1 cellular context compared by ENCODE assay signal in the genomic region with DNA sequence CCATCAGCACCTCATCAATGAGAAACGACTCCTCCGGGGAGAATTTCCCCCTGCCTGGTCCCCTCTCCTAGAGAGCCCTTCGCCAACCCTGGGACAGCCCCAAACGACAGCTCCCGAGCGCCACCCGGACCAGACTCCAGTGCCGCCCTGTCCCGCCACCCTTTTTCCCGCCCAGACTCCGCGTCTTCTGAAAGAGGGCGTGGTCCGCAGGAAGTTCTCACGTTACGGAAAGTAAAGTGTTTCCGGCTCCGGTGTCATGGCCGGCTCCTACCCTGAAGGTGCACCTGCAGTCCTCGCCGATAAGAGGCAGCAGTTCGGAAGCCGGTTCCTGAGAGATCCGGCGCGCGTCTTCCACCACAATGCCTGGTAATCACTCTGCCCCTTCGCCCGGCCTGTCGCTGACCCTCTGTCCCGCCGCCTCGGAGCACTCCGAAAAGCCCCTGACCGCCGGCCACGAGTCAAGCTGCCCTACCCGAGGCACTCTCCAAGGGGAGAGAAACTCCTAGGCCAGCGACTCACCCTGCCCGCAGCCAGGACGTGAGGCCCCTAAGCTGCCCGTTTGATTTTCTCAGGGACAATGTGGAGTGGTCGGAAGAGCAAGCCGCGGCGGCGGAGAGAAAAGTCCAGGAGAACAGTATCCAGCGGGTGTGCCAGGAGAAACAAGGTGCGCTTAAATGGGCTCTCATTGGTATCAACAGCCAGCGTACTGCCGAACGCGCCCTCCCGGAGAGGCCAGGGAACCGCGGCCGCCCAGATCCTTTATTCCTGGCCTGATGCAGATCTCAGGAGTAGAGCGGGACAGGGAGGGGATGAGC.
TF ChIP-seq lines count a peak whose summit lies in the region.
"Not testable (repeated sequence)": the region's sequence is repeated elsewhere in the genome, so short reads cannot be mapped to it uniquely, and the experiment has no call there.

A gene with protein sequence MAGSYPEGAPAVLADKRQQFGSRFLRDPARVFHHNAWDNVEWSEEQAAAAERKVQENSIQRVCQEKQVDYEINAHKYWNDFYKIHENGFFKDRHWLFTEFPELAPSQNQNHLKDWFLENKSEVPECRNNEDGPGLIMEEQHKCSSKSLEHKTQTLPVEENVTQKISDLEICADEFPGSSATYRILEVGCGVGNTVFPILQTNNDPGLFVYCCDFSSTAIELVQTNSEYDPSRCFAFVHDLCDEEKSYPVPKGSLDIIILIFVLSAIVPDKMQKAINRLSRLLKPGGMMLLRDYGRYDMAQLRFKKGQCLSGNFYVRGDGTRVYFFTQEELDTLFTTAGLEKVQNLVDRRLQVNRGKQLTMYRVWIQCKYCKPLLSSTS (plus strand): TSS at position 251 of the 815 bp plus-strand sequence. CDS start 6 bp downstream, at position 257.

TF ChIP-seq in K562, 482 proteins besides CTCF, POLR2A, EP300 and RAD21 (continued from another document and continues in another):
- TF ChIP-seq, protein P1, sequence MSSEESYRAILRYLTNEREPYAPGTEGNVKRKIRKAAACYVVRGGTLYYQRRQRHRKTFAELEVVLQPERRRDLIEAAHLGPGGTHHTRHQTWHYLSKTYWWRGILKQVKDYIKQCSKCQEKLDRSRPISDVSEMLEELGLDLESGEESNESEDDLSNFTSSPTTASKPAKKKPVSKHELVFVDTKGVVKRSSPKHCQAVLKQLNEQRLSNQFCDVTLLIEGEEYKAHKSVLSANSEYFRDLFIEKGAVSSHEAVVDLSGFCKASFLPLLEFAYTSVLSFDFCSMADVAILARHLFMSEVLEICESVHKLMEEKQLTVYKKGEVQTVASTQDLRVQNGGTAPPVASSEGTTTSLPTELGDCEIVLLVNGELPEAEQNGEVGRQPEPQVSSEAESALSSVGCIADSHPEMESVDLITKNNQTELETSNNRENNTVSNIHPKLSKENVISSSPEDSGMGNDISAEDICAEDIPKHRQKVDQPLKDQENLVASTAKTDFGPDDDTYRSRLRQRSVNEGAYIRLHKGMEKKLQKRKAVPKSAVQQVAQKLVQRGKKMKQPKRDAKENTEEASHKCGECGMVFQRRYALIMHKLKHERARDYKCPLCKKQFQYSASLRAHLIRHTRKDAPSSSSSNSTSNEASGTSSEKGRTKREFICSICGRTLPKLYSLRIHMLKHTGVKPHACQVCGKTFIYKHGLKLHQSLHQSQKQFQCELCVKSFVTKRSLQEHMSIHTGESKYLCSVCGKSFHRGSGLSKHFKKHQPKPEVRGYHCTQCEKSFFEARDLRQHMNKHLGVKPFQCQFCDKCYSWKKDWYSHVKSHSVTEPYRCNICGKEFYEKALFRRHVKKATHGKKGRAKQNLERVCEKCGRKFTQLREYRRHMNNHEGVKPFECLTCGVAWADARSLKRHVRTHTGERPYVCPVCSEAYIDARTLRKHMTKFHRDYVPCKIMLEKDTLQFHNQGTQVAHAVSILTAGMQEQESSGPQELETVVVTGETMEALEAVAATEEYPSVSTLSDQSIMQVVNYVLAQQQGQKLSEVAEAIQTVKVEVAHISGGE (CRISPR knock-in tag; IDR thresholded peaks at IDR 0.05) = peak in 2 of 3 experiments; percentile 90 to 92; a peak in 4 of 6 replicates
- TF ChIP-seq, protein P2, sequence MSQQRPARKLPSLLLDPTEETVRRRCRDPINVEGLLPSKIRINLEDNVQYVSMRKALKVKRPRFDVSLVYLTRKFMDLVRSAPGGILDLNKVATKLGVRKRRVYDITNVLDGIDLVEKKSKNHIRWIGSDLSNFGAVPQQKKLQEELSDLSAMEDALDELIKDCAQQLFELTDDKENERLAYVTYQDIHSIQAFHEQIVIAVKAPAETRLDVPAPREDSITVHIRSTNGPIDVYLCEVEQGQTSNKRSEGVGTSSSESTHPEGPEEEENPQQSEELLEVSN (IDR thresholded peaks at IDR 0.05; ENCODE audit: borderline replicate concordance in 1 of 2, extremely low read depth in 1 of 2, insufficient read depth in 1 of 2, insufficient read length in 1 of 2, low read depth in 1 of 2, low read length in 1 of 2, poor library complexity in 1 of 2, severe bottlenecking in 1 of 2) = peak; percentile 97 to 98
- peak; percentile 38 for TF ChIP-seq HNRNPLL (IDR thresholded peaks at IDR 0.05; ENCODE audit: low read depth, low read length, poor library complexity, severe bottlenecking)
- peak; percentile 42 for TF ChIP-seq TBP (optimal IDR thresholded peaks at IDR 0.05; ENCODE audit: low read depth, low read length)
- TF ChIP-seq, protein P3, sequence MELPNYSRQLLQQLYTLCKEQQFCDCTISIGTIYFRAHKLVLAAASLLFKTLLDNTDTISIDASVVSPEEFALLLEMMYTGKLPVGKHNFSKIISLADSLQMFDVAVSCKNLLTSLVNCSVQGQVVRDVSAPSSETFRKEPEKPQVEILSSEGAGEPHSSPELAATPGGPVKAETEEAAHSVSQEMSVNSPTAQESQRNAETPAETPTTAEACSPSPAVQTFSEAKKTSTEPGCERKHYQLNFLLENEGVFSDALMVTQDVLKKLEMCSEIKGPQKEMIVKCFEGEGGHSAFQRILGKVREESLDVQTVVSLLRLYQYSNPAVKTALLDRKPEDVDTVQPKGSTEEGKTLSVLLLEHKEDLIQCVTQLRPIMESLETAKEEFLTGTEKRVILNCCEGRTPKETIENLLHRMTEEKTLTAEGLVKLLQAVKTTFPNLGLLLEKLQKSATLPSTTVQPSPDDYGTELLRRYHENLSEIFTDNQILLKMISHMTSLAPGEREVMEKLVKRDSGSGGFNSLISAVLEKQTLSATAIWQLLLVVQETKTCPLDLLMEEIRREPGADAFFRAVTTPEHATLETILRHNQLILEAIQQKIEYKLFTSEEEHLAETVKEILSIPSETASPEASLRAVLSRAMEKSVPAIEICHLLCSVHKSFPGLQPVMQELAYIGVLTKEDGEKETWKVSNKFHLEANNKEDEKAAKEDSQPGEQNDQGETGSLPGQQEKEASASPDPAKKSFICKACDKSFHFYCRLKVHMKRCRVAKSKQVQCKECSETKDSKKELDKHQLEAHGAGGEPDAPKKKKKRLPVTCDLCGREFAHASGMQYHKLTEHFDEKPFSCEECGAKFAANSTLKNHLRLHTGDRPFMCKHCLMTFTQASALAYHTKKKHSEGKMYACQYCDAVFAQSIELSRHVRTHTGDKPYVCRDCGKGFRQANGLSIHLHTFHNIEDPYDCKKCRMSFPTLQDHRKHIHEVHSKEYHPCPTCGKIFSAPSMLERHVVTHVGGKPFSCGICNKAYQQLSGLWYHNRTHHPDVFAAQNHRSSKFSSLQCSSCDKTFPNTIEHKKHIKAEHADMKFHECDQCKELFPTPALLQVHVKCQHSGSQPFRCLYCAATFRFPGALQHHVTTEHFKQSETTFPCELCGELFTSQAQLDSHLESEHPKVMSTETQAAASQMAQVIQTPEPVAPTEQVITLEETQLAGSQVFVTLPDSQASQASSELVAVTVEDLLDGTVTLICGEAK (IDR thresholded peaks at IDR 0.05) = peak; percentile 93
- TF ChIP-seq, protein P3 (CRISPR knock-in tag; IDR thresholded peaks at IDR 0.05) = not testable (repeated sequence)
- TF ChIP-seq, protein P4, sequence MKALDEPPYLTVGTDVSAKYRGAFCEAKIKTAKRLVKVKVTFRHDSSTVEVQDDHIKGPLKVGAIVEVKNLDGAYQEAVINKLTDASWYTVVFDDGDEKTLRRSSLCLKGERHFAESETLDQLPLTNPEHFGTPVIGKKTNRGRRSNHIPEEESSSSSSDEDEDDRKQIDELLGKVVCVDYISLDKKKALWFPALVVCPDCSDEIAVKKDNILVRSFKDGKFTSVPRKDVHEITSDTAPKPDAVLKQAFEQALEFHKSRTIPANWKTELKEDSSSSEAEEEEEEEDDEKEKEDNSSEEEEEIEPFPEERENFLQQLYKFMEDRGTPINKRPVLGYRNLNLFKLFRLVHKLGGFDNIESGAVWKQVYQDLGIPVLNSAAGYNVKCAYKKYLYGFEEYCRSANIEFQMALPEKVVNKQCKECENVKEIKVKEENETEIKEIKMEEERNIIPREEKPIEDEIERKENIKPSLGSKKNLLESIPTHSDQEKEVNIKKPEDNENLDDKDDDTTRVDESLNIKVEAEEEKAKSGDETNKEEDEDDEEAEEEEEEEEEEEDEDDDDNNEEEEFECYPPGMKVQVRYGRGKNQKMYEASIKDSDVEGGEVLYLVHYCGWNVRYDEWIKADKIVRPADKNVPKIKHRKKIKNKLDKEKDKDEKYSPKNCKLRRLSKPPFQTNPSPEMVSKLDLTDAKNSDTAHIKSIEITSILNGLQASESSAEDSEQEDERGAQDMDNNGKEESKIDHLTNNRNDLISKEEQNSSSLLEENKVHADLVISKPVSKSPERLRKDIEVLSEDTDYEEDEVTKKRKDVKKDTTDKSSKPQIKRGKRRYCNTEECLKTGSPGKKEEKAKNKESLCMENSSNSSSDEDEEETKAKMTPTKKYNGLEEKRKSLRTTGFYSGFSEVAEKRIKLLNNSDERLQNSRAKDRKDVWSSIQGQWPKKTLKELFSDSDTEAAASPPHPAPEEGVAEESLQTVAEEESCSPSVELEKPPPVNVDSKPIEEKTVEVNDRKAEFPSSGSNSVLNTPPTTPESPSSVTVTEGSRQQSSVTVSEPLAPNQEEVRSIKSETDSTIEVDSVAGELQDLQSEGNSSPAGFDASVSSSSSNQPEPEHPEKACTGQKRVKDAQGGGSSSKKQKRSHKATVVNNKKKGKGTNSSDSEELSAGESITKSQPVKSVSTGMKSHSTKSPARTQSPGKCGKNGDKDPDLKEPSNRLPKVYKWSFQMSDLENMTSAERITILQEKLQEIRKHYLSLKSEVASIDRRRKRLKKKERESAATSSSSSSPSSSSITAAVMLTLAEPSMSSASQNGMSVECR (CRISPR knock-in tag; IDR thresholded peaks at IDR 0.05) = peak; percentile 32; the same call in 1 of the 2 replicates
- peak; percentile 53 for TF ChIP-seq RBM22 (IDR thresholded peaks at IDR 0.05; ENCODE audit: low read depth, low read length, poor library complexity, severe bottlenecking)
- 0 out of 4 replicates have a peak, but pooled peaks of 1 of the 2 experiments have one; percentile 30 for TF ChIP-seq RCOR1 (IDR thresholded peaks at IDR 0.05; ENCODE audit: borderline replicate concordance in 1 of 2, low read depth in 2 of 2, low read length in 2 of 2)
- TF ChIP-seq PHF20 (IDR thresholded peaks at IDR 0.05; ENCODE audit: partially characterized antibody) = peak; percentile 65
- peak in 1 of 2 experiments; percentile 41 for TF ChIP-seq AFF1 (IDR thresholded peaks at IDR 0.05; ENCODE audit: low read depth in 1 of 2, partially characterized antibody in 2 of 2)
- TF ChIP-seq, protein P5, sequence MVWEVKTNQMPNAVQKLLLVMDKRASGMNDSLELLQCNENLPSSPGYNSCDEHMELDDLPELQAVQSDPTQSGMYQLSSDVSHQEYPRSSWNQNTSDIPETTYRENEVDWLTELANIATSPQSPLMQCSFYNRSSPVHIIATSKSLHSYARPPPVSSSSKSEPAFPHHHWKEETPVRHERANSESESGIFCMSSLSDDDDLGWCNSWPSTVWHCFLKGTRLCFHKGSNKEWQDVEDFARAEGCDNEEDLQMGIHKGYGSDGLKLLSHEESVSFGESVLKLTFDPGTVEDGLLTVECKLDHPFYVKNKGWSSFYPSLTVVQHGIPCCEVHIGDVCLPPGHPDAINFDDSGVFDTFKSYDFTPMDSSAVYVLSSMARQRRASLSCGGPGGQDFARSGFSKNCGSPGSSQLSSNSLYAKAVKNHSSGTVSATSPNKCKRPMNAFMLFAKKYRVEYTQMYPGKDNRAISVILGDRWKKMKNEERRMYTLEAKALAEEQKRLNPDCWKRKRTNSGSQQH (CRISPR knock-in tag; IDR thresholded peaks at IDR 0.05) = 0 out of 2 replicates have a peak, but pooled peaks have one; percentile 54
- 0 out of 2 replicates have a peak, but pooled peaks have one; percentile 50 for TF ChIP-seq SMARCE1 (IDR thresholded peaks at IDR 0.05)
- peak; percentile 75 for TF ChIP-seq POLR2B (IDR thresholded peaks at IDR 0.05; ENCODE audit: low read depth, partially characterized antibody)
- peak; percentile 93 for TF ChIP-seq C11orf30 (IDR thresholded peaks at IDR 0.05; ENCODE audit: low read depth)
- TF ChIP-seq ZFX (CRISPR knock-in tag; IDR thresholded peaks at IDR 0.05) = peak; percentile 53; the same call in 1 of the 2 replicates
- TF ChIP-seq CREM (IDR thresholded peaks at IDR 0.05; ENCODE audit: low read depth) = peak; percentile 71
